ENCODE assay signal across 9 cellular contexts in genomic region chrX:119512145-119512800, GRCh38. TPM values are rescaled to one million over a fixed set of nuclear protein-coding genes. Genes with fewer than 3 reads are reported as not detected.
A peak's percentile ranks its signal among the peaks of the same experiment; 100 is the strongest.
DNase-seq lines count a peak whose midpoint lies in the region; ATAC-seq and TF ChIP-seq lines count a peak whose summit lies in the region.
"Had no signal": no experiment of that assay in that cellular context is flagged by ENCODE, and none has a peak within 500 bp of the region (broad histone marks: within the 10 kb centered on the region; RNA-seq: fewer than 3 reads in every experiment).

No MANE protein-coding gene starts in this region.

- H3K27ac Mint-ChIP-seq in CD8-positive, alpha-beta T cell: no peak overlapping the region

- no peak overlapping the region for H2AFZ ChIP-seq in OCI-LY7 (ENCODE audit: low read length)

- H4K20me1 ChIP-seq in BLaER1 (no peaks in the 10 kb centered on the region), OCI-LY7 (ENCODE audit: insufficient read depth, low read length) (no peaks in the 10 kb centered on the region)

- CTCF ChIA-PET in OCI-LY7 (lab: Charles Lee; ENCODE audit: unreplicated experiment): interaction anchor here (0.6 to 1.1 kb wide), 2 partner anchors 217 to 264 kb away, joined by 3 read pairs; no protein-coding TSS in a partner anchor
- CTCF ChIA-PET in CD8-positive, alpha-beta T cell (lab: Charles Lee): interaction anchor here (0.5 to 1.6 kb wide), 2 partner anchors 217 to 676 kb away, joined by 5 read pairs; no protein-coding TSS in a partner anchor

- H3K36me3 ChIP-seq in BLaER1 (no peaks in the 10 kb centered on the region), OCI-LY7 (ENCODE audit: insufficient read depth, low read length) (no peaks in the 10 kb centered on the region), upper lobe of left lung (no peaks in the 10 kb centered on the region)
- no peaks in the 10 kb centered on the region for H3K36me3 ChIP-seq in CD8-positive, alpha-beta T cell (ENCODE audit: insufficient read depth, low read length)

- no peak overlapping the region for H3K4me3 Mint-ChIP-seq in CD8-positive, alpha-beta T cell

- TF ChIP-seq EP300 in upper lobe of left lung (IDR thresholded peaks at IDR 0.05): no peak

- no TSS peak for BruUV-seq in OCI-LY7 (replicated peaks; lab: Mats Ljungman, UMichigan)

- ATAC-seq in GM18498 (IDR thresholded peaks at IDR 0.05; ENCODE audit: unreplicated experiment) (peak; percentile 66), upper lobe of left lung (ENCODE audit: low FRiP score in 2 of 2) (peak; percentile 85 to 93)
- ATAC-seq in CD8-positive, alpha-beta T cell: no peak

- H3K27me3 Mint-ChIP-seq in CD8-positive, alpha-beta T cell (ENCODE audit: low read depth): no peaks in the 10 kb centered on the region

- H3K27ac ChIP-seq in BLaER1: 0 out of 2 replicates have a peak overlapping the region, but pooled peaks have one; percentile 51
- H3K27ac ChIP-seq in OCI-LY7 (ENCODE audit: low read depth, low read length, poor library complexity, severe bottlenecking): no peak overlapping the region
- no peak overlapping the region for H3K27ac ChIP-seq in upper lobe of left lung
- H3K27ac ChIP-seq in CD8-positive, alpha-beta T cell (ENCODE audit: low read depth, low read length): no peak overlapping the region
- H3K27ac ChIP-seq: KMS-11 had no signal

- H3K4me1 ChIP-seq in BLaER1 (peaks cover 9% of the 10 kb centered on the region), OCI-LY7 (ENCODE audit: insufficient read depth, low read length, poor library complexity, severe bottlenecking) (peaks cover 4% of the 10 kb centered on the region), upper lobe of left lung (no peaks in the 10 kb centered on the region)
- no peaks in the 10 kb centered on the region for H3K4me1 ChIP-seq in CD8-positive, alpha-beta T cell (ENCODE audit: insufficient read depth, low read length)

- H3K9ac ChIP-seq in BLaER1: no peak overlapping the region
- H3K9ac ChIP-seq: KMS-11 had no signal

- H3K9me3 ChIP-seq in BLaER1 (no peaks in the 10 kb centered on the region), OCI-LY7 (ENCODE audit: low read length) (no peaks in the 10 kb centered on the region), upper lobe of left lung (no peaks in the 10 kb centered on the region)
- no peaks in the 10 kb centered on the region for H3K9me3 ChIP-seq in CD8-positive, alpha-beta T cell (ENCODE audit: low read length)

- in situ Hi-C loops in KBM-7 (cut with MboI; ENCODE audit: low pct_unique_long_range_greater_than_20kb, low sequenced_read_pairs): loop anchor here (25.0 kb wide), 1 partner anchor 625 kb away; no protein-coding TSS in a partner anchor

- no peaks in the 10 kb centered on the region for H3K79me2 ChIP-seq in OCI-LY7 (ENCODE audit: insufficient read depth, low read depth, low read length)

- WGBS in lower leg skin, 2 donors: 40 to 65% methylated on average over 14 of the region's 14 CpGs
- 57 to 100% methylated on average over 3 to 14 of the region's 14 CpGs for WGBS in upper lobe of left lung, 2 donors

- peaks cover 2% of the 10 kb centered on the region for H3K4me1 Mint-ChIP-seq in CD8-positive, alpha-beta T cell (ENCODE audit: low read depth)

- POLR2A ChIA-PET in OCI-LY7 (lab: Charles Lee): interaction anchor here (0.5 to 0.6 kb wide), 2 partner anchors 27 to 37 kb away, joined by 3 read pairs; no protein-coding TSS in a partner anchor
- POLR2A ChIA-PET in CD8-positive, alpha-beta T cell (lab: Charles Lee): interaction anchor here (0.6 to 1.0 kb wide), 3 partner anchors 31 to 422 kb away, joined by 3 to 4 read pairs (median 3); no protein-coding TSS in a partner anchor

- peak overlapping the region; percentile 71 for H3K4me2 ChIP-seq in BLaER1
- no peak overlapping the region for H3K4me2 ChIP-seq in OCI-LY7 (ENCODE audit: low read length)
- H3K4me2 ChIP-seq: KMS-11 had no signal

- peak; percentile 76 for DNase-seq in KBM-7
- peak; percentile 62 for DNase-seq in OCI-LY7 (ENCODE audit: low spot score)
- DNase-seq in choroid plexus epithelial cell (ENCODE audit: low read depth): peak; percentile 81
- DNase-seq in lower leg skin (ENCODE audit: low spot score in 2 of 2): peak; percentile 36 to 85
- DNase-seq in upper lobe of left lung: peak in 1 of 2 donors; percentile 73
- no peak for DNase-seq in CD8-positive, alpha-beta T cell

- H3K4me3 ChIP-seq in BLaER1 (no peak overlapping the region), OCI-LY7 (ENCODE audit: low read depth, low read length, poor library complexity, severe bottlenecking) (no peak overlapping the region), choroid plexus epithelial cell (ENCODE audit: low read depth, low read length) (no peak overlapping the region), lower leg skin (ENCODE audit: low read depth, poor library complexity, severe bottlenecking) (no peak overlapping the region), upper lobe of left lung (no peak overlapping the region)
- H3K4me3 ChIP-seq in CD8-positive, alpha-beta T cell (ENCODE audit: low read depth, low read length): no peak overlapping the region

- no peak for TF ChIP-seq POLR2A in lower leg skin (IDR thresholded peaks at IDR 0.05)
- no peak for TF ChIP-seq POLR2A in upper lobe of left lung (IDR thresholded peaks at IDR 0.05)

- H3K9me3 Mint-ChIP-seq in CD8-positive, alpha-beta T cell: no peaks in the 10 kb centered on the region

- H3K27me3 ChIP-seq in BLaER1 (no peaks in the 10 kb centered on the region), upper lobe of left lung (no peaks in the 10 kb centered on the region)
- no peaks in the 10 kb centered on the region for H3K27me3 ChIP-seq in CD8-positive, alpha-beta T cell (ENCODE audit: insufficient read depth, low read length)

- H3K36me3 Mint-ChIP-seq in CD8-positive, alpha-beta T cell: no peaks in the 10 kb centered on the region

- TF ChIP-seq CTCF in OCI-LY7 (conservative IDR thresholded peaks at IDR 0.05; ENCODE audit: low read length) (peak; percentile 63), choroid plexus epithelial cell (conservative IDR thresholded peaks at IDR 0.05; ENCODE audit: low read depth, low read length) (peak; percentile 73), lower leg skin (IDR thresholded peaks at IDR 0.05) (no peak), upper lobe of left lung (IDR thresholded peaks at IDR 0.05) (peak; percentile 23 to 78 (median 58))
- no peak for TF ChIP-seq CTCF in CD8-positive, alpha-beta T cell (IDR thresholded peaks at IDR 0.05)

- no peaks in the 10 kb centered on the region for H3K9me2 ChIP-seq in OCI-LY7 (ENCODE audit: insufficient read depth, low read length)

- intact Hi-C loops in OCI-LY7 (cut with micrococcal nuclease; ENCODE audit: unreplicated experiment) (loop anchor here (2.0 to 10.0 kb wide), 2 partner anchors 43 to 97 kb away; partner anchors contain the start of gene SLC25A5), lower leg skin (cut with DNase I; ENCODE audit: low total_unique reads) (no loop called here)
- intact Hi-C loops in CD8-positive, alpha-beta T cell (cut with DNase I, micrococcal nuclease): loop anchor here (10.0 kb wide), 2 partner anchors 93 to 633 kb away; partner anchors contain the start of gene NKRF (in 1 of the 2)

RNA-seq across cellular contexts. Expression of gene SLC25A5, which starts 44.0 kb away (rescaled TPM):
- 203 and 231 TPM in 2 replicates for total RNA-seq in OCI-LY7 (2014; rRNA removed; shearing (Covaris generic))
- 525 and 531 TPM in 2 replicates for total RNA-seq in OCI-LY7 (2022)
- 100 to 1,000 TPM; 226 to 449 (median 361) TPM for total RNA-seq in lower leg skin
- 100 to 1,000 TPM; 180 to 494 (median 325) TPM for total RNA-seq in upper lobe of left lung
- 100 to 1,000 TPM; 174 to 182 TPM for total RNA-seq in CD8-positive, alpha-beta T cell

RNA-seq across cellular contexts. Expression of gene STEEP1, which starts 52.9 kb away (rescaled TPM):
- total RNA-seq in OCI-LY7 (2014; rRNA removed; shearing (Covaris generic)): 37.2 and 50.7 TPM in 2 replicates
- total RNA-seq in OCI-LY7 (2022): 26.7 and 28.1 TPM in 2 replicates
- 10 to 100 TPM; 25.9 to 29.4 (median 27.8) TPM for total RNA-seq in lower leg skin
- total RNA-seq in upper lobe of left lung: 10 to 100 TPM; 22.1 to 55.5 (median 26.8) TPM
- 10 to 100 TPM; 33.6 to 34.5 TPM for total RNA-seq in CD8-positive, alpha-beta T cell

Comparison
In these comparisons a context has a peak if more than half of its experiments do, and no peak if none do; other contexts are left out.
1. DNase-seq: peak in KBM-7 (single experiment), OCI-LY7 (single experiment), choroid plexus epithelial cell (single experiment) and lower leg skin (2 of 2); none in CD8-positive, alpha-beta T cell (0 of 7).
2. CTCF ChIP-seq: peak in OCI-LY7 (single experiment), choroid plexus epithelial cell (single experiment) and upper lobe of left lung (6 of 6); none in lower leg skin (0 of 3) and CD8-positive, alpha-beta T cell (single experiment).